21 cellular contexts compared by ENCODE assay signal in the genomic region with DNA sequence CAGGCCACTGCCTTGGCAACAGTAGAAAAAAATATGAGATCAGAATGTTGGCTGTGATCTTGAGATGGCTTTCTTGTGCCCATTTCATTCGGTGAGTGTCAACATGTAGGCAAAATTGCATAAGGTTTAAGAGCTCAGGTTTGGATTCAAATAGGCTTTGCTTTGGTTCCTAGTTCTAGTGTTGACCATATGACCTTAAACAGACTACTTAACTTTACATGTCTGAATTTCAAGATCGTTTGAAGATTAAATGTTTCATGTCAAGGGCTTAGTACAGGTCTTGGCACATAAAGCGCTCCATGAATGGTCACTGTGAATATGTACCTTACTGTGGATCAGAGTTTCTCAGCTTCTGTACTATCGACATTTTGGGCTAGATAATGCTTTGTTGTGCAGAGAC.
A peak's percentile ranks its signal among the peaks of the same experiment; 100 is the strongest.
DNase-seq lines count a peak whose midpoint lies in the region; ATAC-seq and TF ChIP-seq lines count a peak whose summit lies in the region.
"Had no signal": no experiment of that assay in that cellular context is flagged by ENCODE, and none has a peak within 500 bp of the region (broad histone marks: within the 10 kb centered on the region; RNA-seq: fewer than 3 reads in every experiment).

No MANE protein-coding gene starts in this region.

- intact Hi-C loops in left lung (cut with DNase I) = no loop called here

- H3K36me3 ChIP-seq in left lung (no peaks in the 10 kb centered on the region), neutrophil (no peaks in the 10 kb centered on the region)

- DNase-seq in DMS79 treated with DMSO at 0.1 percent for 48 hours (lab: John Stamatoyannopoulos, UW) (peak; percentile 37), DMS79 (lab: John Stamatoyannopoulos, UW) (no peak), left lung (no peak), RWPE1 (ENCODE audit: low spot score) (no peak)
- DNase-seq: AML-193; CD4-positive, alpha-beta T cell; CD8-positive, alpha-beta T cell; COR-L47; DMS 273 treated with DMSO at 0.1 percent for 48 hours; DMS153; DMS53; DND-41; EL; GDM1 had no signal

- CTCF ChIA-PET in RWPE1 (lab: Yijun Ruan, JAX) = no interaction called here

- TF ChIP-seq CTCF in left lung (IDR thresholded peaks at IDR 0.05) (no peak), neutrophil (IDR thresholded peaks at IDR 0.05) (no peak), RWPE1 (conservative IDR thresholded peaks at IDR 0.05; ENCODE audit: low read depth) (no peak)

- H3K27ac ChIP-seq in left lung (peak overlapping the region in 1 of 2 donors; percentile 9), neutrophil (peak overlapping the region; percentile 83), RWPE1 (no peak overlapping the region)
- H3K27ac ChIP-seq: 22Rv1, A549, C4-2B had no signal

- H3K4me1 ChIP-seq in left lung (peaks cover 4 to 30% of the 10 kb centered on the region in 2 donors), neutrophil (ENCODE audit: control insufficient read depth in 1 of 2, insufficient read depth in 1 of 2, low read depth in 1 of 2, low read length in 1 of 2) (peaks cover 43 to 46% of the 10 kb centered on the region in 2 experiments)

- H3K4me3 ChIP-seq in left lung (no peak overlapping the region), neutrophil (ENCODE audit: low read depth in 1 of 2, low read length in 1 of 2) (no peak overlapping the region)
- H3K4me3 ChIP-seq: A549; BLaER1 treated with 17β-estradiol and CSF1 and Interleukin-3, amounts not matched to agents 10 nM and 100 nM had no signal

- no peaks in the 10 kb centered on the region for H3K9me3 ChIP-seq in left lung
- H3K9me3 ChIP-seq in neutrophil = no peaks in the 10 kb centered on the region
- H3K9me3 ChIP-seq: A549 had no signal

- POLR2A ChIA-PET in RWPE1 (lab: Yijun Ruan, JAX; ENCODE audit: low non-redundant PET) = no interaction called here

- ATAC-seq in left lung (peak; percentile 75), GM21381 (IDR thresholded peaks at IDR 0.05; ENCODE audit: unreplicated experiment) (no peak), GM21528 (IDR thresholded peaks at IDR 0.05; ENCODE audit: low FRiP score, unreplicated experiment) (no peak)
- ATAC-seq: A549; CD8-positive, alpha-beta T cell had no signal

- H3K27me3 ChIP-seq in left lung (no peaks in the 10 kb centered on the region), neutrophil (no peaks in the 10 kb centered on the region)
- H3K27me3 ChIP-seq: BLaER1 treated with 17β-estradiol and CSF1 and Interleukin-3, amounts not matched to agents 10 nM and 100 nM had no signal
